Comparison of ENCODE assay signal across 1 cellular context in genomic region chr9:133134419-133135190, GRCh38.
TF ChIP-seq lines count a peak whose summit lies in the region.

No MANE protein-coding gene starts in this region.

TF ChIP-seq in K562, 482 proteins besides CTCF, POLR2A, EP300 and RAD21:
- TF ChIP-seq, protein P1, sequence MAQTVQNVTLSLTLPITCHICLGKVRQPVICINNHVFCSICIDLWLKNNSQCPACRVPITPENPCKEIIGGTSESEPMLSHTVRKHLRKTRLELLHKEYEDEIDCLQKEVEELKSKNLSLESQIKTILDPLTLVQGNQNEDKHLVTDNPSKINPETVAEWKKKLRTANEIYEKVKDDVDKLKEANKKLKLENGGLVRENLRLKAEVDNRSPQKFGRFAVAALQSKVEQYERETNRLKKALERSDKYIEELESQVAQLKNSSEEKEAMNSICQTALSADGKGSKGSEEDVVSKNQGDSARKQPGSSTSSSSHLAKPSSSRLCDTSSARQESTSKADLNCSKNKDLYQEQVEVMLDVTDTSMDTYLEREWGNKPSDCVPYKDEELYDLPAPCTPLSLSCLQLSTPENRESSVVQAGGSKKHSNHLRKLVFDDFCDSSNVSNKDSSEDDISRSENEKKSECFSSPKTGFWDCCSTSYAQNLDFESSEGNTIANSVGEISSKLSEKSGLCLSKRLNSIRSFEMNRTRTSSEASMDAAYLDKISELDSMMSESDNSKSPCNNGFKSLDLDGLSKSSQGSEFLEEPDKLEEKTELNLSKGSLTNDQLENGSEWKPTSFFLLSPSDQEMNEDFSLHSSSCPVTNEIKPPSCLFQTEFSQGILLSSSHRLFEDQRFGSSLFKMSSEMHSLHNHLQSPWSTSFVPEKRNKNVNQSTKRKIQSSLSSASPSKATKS (CRISPR knock-in tag; IDR thresholded peaks at IDR 0.05): no peak
- no peak for TF ChIP-seq ZNF589 (CRISPR knock-in tag; IDR thresholded peaks at IDR 0.05; ENCODE audit: low read depth)
- TF ChIP-seq HLTF (IDR thresholded peaks at IDR 0.05): no peak
- no peak for TF ChIP-seq TEAD1 (CRISPR knock-in tag; IDR thresholded peaks at IDR 0.05)
- no peak for TF ChIP-seq TEAD2 (tag; IDR thresholded peaks at IDR 0.05)
- peak; percentile 63 for TF ChIP-seq BRD9 (IDR thresholded peaks at IDR 0.05; ENCODE audit: low read depth, partially characterized antibody)
- no peak for TF ChIP-seq SMAD3 (CRISPR knock-in tag; conservative IDR thresholded peaks at IDR 0.05)
- no peak for TF ChIP-seq CREBBP (IDR thresholded peaks at IDR 0.05; ENCODE audit: low read depth, low read length)
- TF ChIP-seq KDM1A (IDR thresholded peaks at IDR 0.05): peak in 1 of 2 experiments; percentile 28; a peak in 1 of 4 replicates
- TF ChIP-seq CC2D1A (IDR thresholded peaks at IDR 0.05): no peak
- 0 out of 2 replicates have a peak, but pooled peaks have one; percentile 19 for TF ChIP-seq GTF2A2 (tag; IDR thresholded peaks at IDR 0.05)
- TF ChIP-seq, protein P2, sequence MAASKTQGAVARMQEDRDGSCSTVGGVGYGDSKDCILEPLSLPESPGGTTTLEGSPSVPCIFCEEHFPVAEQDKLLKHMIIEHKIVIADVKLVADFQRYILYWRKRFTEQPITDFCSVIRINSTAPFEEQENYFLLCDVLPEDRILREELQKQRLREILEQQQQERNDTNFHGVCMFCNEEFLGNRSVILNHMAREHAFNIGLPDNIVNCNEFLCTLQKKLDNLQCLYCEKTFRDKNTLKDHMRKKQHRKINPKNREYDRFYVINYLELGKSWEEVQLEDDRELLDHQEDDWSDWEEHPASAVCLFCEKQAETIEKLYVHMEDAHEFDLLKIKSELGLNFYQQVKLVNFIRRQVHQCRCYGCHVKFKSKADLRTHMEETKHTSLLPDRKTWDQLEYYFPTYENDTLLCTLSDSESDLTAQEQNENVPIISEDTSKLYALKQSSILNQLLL (CRISPR knock-in tag; IDR thresholded peaks at IDR 0.05; ENCODE audit: borderline replicate concordance): no peak
- TF ChIP-seq BCOR (IDR thresholded peaks at IDR 0.05): peak; percentile 55; the same call in 1 of the 2 replicates
- no peak for TF ChIP-seq GABPB1 (CRISPR knock-in tag; IDR thresholded peaks at IDR 0.05)
- no peak for TF ChIP-seq MEF2A (IDR thresholded peaks at IDR 0.05; ENCODE audit: control insufficient read depth, low read depth, low read length)
- TF ChIP-seq NFE2 (IDR thresholded peaks at IDR 0.05; ENCODE audit: low read depth): no peak
- TF ChIP-seq DLX4 (CRISPR knock-in tag; IDR thresholded peaks at IDR 0.05): no peak
- no peak for TF ChIP-seq STAT5B (CRISPR knock-in tag; IDR thresholded peaks at IDR 0.05)
- TF ChIP-seq RBM25 (IDR thresholded peaks at IDR 0.05; ENCODE audit: low read depth, low read length, severe bottlenecking): peak; percentile 80
- 0 out of 2 replicates have a peak, but pooled peaks have one; percentile 9 for TF ChIP-seq ZKSCAN8 (CRISPR knock-in tag; IDR thresholded peaks at IDR 0.05)
- TF ChIP-seq, protein P3, sequence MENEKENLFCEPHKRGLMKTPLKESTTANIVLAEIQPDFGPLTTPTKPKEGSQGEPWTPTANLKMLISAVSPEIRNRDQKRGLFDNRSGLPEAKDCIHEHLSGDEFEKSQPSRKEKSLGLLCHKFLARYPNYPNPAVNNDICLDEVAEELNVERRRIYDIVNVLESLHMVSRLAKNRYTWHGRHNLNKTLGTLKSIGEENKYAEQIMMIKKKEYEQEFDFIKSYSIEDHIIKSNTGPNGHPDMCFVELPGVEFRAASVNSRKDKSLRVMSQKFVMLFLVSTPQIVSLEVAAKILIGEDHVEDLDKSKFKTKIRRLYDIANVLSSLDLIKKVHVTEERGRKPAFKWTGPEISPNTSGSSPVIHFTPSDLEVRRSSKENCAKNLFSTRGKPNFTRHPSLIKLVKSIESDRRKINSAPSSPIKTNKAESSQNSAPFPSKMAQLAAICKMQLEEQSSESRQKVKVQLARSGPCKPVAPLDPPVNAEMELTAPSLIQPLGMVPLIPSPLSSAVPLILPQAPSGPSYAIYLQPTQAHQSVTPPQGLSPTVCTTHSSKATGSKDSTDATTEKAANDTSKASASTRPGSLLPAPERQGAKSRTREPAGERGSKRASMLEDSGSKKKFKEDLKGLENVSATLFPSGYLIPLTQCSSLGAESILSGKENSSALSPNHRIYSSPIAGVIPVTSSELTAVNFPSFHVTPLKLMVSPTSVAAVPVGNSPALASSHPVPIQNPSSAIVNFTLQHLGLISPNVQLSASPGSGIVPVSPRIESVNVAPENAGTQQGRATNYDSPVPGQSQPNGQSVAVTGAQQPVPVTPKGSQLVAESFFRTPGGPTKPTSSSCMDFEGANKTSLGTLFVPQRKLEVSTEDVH (IDR thresholded peaks at IDR 0.05; ENCODE audit: low read depth, partially characterized antibody): no peak
- TF ChIP-seq ZNF224 (CRISPR knock-in tag; IDR thresholded peaks at IDR 0.05): no peak
- TF ChIP-seq XRCC5 (IDR thresholded peaks at IDR 0.05; ENCODE audit: low read depth, low read length): 0 out of 2 replicates have a peak, but pooled peaks have one; percentile 2
- 0 out of 2 replicates have a peak, but pooled peaks have one; percentile 1 for TF ChIP-seq ZNF395 (CRISPR knock-in tag; IDR thresholded peaks at IDR 0.05)
- TF ChIP-seq SMARCA4 (IDR thresholded peaks at IDR 0.05): no peak
- no peak for TF ChIP-seq TRIM28 (IDR thresholded peaks at IDR 0.05)
- TF ChIP-seq ZFP36 (IDR thresholded peaks at IDR 0.05; ENCODE audit: low read depth, low read length, partially characterized antibody): peak; percentile 87
- TF ChIP-seq, protein P4, sequence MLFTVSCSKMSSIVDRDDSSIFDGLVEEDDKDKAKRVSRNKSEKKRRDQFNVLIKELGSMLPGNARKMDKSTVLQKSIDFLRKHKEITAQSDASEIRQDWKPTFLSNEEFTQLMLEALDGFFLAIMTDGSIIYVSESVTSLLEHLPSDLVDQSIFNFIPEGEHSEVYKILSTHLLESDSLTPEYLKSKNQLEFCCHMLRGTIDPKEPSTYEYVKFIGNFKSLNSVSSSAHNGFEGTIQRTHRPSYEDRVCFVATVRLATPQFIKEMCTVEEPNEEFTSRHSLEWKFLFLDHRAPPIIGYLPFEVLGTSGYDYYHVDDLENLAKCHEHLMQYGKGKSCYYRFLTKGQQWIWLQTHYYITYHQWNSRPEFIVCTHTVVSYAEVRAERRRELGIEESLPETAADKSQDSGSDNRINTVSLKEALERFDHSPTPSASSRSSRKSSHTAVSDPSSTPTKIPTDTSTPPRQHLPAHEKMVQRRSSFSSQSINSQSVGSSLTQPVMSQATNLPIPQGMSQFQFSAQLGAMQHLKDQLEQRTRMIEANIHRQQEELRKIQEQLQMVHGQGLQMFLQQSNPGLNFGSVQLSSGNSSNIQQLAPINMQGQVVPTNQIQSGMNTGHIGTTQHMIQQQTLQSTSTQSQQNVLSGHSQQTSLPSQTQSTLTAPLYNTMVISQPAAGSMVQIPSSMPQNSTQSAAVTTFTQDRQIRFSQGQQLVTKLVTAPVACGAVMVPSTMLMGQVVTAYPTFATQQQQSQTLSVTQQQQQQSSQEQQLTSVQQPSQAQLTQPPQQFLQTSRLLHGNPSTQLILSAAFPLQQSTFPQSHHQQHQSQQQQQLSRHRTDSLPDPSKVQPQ (CRISPR knock-in tag; IDR thresholded peaks at IDR 0.05; ENCODE audit: borderline replicate concordance): no peak
- TF ChIP-seq STAG1 (CRISPR knock-in tag; IDR thresholded peaks at IDR 0.05; ENCODE audit: borderline replicate concordance): no peak
- no peak for TF ChIP-seq ETV5 (CRISPR knock-in tag; IDR thresholded peaks at IDR 0.05; ENCODE audit: low read depth)
- 0 out of 2 replicates have a peak, but pooled peaks have one; percentile 60 for TF ChIP-seq ZC3H4 (CRISPR knock-in tag; IDR thresholded peaks at IDR 0.05; ENCODE audit: borderline replicate concordance)
